Comparison of ENCODE assay signal across 22 cellular contexts in genomic region chr9:124914753-124915405, GRCh38. TPM values are rescaled to one million over a fixed set of nuclear protein-coding genes. Genes with fewer than 3 reads are reported as not detected.
DNase-seq lines count a peak whose midpoint lies in the region; ATAC-seq, FAIRE-seq and TF ChIP-seq lines count a peak whose summit lies in the region.
"Had no signal": no experiment of that assay in that cellular context is flagged by ENCODE, and none has a peak within 500 bp of the region (broad histone marks: within the 10 kb centered on the region; RNA-seq: fewer than 3 reads in every experiment).

No MANE protein-coding gene starts in this region.

- CTCF ChIA-PET in Panc1 (lab: Charles Lee) (no interaction called here), GM10248 (lab: Yijun Ruan, JAX) (no interaction called here)

- H3K27me3 Mint-ChIP-seq in nephron progenitor cell (ENCODE audit: low read depth, poor library complexity) = no peaks in the 10 kb centered on the region
- H3K27me3 Mint-ChIP-seq: CD4-positive, CD25-positive, alpha-beta regulatory T cell; CD8-positive, alpha-beta memory T cell; IgD-negative memory B cell had no signal

- H3K4me1 Mint-ChIP-seq in nephron progenitor cell = no peaks in the 10 kb centered on the region
- no peaks in the 10 kb centered on the region for H3K4me1 Mint-ChIP-seq in stimulated activated effector memory CD8-positive, alpha-beta T cell treated with anti-CD3 and anti-CD28 coated beads, Interleukin-12 subunit alpha, Interleukin-12 subunit beta, amount 100 ng/mL, for 72 hours

- no peak overlapping the region for H3K4me3 Mint-ChIP-seq in nephron progenitor cell
- H3K4me3 Mint-ChIP-seq in stimulated activated effector memory CD8-positive, alpha-beta T cell treated with anti-CD3 and anti-CD28 coated beads, Interleukin-12 subunit alpha, Interleukin-12 subunit beta, amount 100 ng/mL, for 72 hours = no peak overlapping the region
- H3K4me3 Mint-ChIP-seq: CD4-positive, CD25-positive, alpha-beta regulatory T cell; CD8-positive, alpha-beta memory T cell; HFFc6; IgD-negative memory B cell had no signal

- H3K27ac ChIP-seq in Panc1 (ENCODE audit: low read length) = no peak overlapping the region
- no peak overlapping the region for H3K27ac ChIP-seq in right atrium auricular region

- ATAC-seq in Panc1 = no peak
- ATAC-seq in stimulated activated effector memory CD8-positive, alpha-beta T cell treated with anti-CD3 and anti-CD28 coated beads, Interleukin-12 subunit alpha, Interleukin-12 subunit beta, amount 100 ng/mL, for 72 hours = no peak
- ATAC-seq: HCT116, HepG2 had no signal

- BruUV-seq in Panc1 (replicated peaks; lab: Mats Ljungman, UMichigan) = TSS peak; percentile 45

- POLR2A ChIA-PET in Panc1 (lab: Charles Lee) = no interaction called here
- POLR2A ChIA-PET in GM10248 (lab: Yijun Ruan, JAX) = no interaction called here

- in situ Hi-C loops in Panc1 (cut with HindIII; ENCODE audit: low pct_unique_long_range_greater_than_20kb, low sequenced_read_pairs) = no loop called here

- FAIRE-seq in GM12891 (lab: Jason Lieb, UNC) = peak; percentile 41
- FAIRE-seq: A204.1, G401.6, HepG2 had no signal

- TF ChIP-seq CTCF in Panc1 (IDR thresholded peaks at IDR 0.05) = no peak
- no peak for TF ChIP-seq CTCF in nephron progenitor cell (IDR thresholded peaks at IDR 0.05)
- no peak for TF ChIP-seq CTCF in right atrium auricular region (IDR thresholded peaks at IDR 0.05)
- TF ChIP-seq CTCF in GM10248 (IDR thresholded peaks at IDR 0.05; ENCODE audit: control extremely low read depth, extremely low read depth, low read depth, missing control alignments) = no peak

- intact Hi-C loops in Panc1 (cut with micrococcal nuclease; ENCODE audit: unreplicated experiment) = no loop called here

- H3K27ac Mint-ChIP-seq in nephron progenitor cell = peak overlapping the region; percentile 8
- peak overlapping the region; percentile 8 for H3K27ac Mint-ChIP-seq in stimulated activated effector memory CD8-positive, alpha-beta T cell treated with anti-CD3 and anti-CD28 coated beads, Interleukin-12 subunit alpha, Interleukin-12 subunit beta, amount 100 ng/mL, for 72 hours
- H3K27ac Mint-ChIP-seq: HFFc6 had no signal

- H3K4me1 ChIP-seq in Panc1 (ENCODE audit: control insufficient read depth, insufficient read depth, low read length) (no peaks in the 10 kb centered on the region), right atrium auricular region (no peaks in the 10 kb centered on the region)
- H3K4me1 ChIP-seq: BE2C had no signal

- H3K36me3 Mint-ChIP-seq in nephron progenitor cell (ENCODE audit: low read depth) = peaks cover 45% of the 10 kb centered on the region
- H3K36me3 Mint-ChIP-seq in stimulated activated effector memory CD8-positive, alpha-beta T cell treated with anti-CD3 and anti-CD28 coated beads, Interleukin-12 subunit alpha, Interleukin-12 subunit beta, amount 100 ng/mL, for 72 hours = peaks cover 58% of the 10 kb centered on the region

- DNase-seq in GM12891 (ENCODE audit: insufficient read length, low spot score) (no peak), Panc1 (ENCODE audit: low read depth, low spot score) (no peak), nephron progenitor cell (no peak), right atrium auricular region (ENCODE audit: low spot score) (no peak), GM10248 (ENCODE audit: extremely low spot score) (no peak)
- DNase-seq in stimulated activated effector memory CD8-positive, alpha-beta T cell treated with anti-CD3 and anti-CD28 coated beads, Interleukin-12 subunit alpha, Interleukin-12 subunit beta, amount 100 ng/mL, for 72 hours (ENCODE audit: low spot score in 2 of 2) = no peak
- DNase-seq: ACHN; BE2C; C1 segment of cervical spinal cord; CD4-positive, CD25-positive, alpha-beta regulatory T cell; CD8-positive, alpha-beta memory T cell; COR-L47; DMS 273 treated with DMSO at 0.1 percent for 48 hours; DMS53; GOT3; H7; HFFc6 had no signal

- H3K27me3 ChIP-seq in Panc1 (ENCODE audit: control insufficient read depth, insufficient read depth, low read length) = no peaks in the 10 kb centered on the region
- no peaks in the 10 kb centered on the region for H3K27me3 ChIP-seq in right atrium auricular region
- H3K27me3 ChIP-seq: BE2C had no signal

- H3K36me3 ChIP-seq in Panc1 (ENCODE audit: control insufficient read depth, insufficient read depth, low read length) (peaks cover 2% of the 10 kb centered on the region; the same call in 1 of the 2 replicates), right atrium auricular region (peaks cover 44% of the 10 kb centered on the region)

- TF ChIP-seq POLR2A in GM12891 (IDR thresholded peaks at IDR 0.05; ENCODE audit: low read depth, low read length) = no peak

- H3K4me3 ChIP-seq in Panc1 (ENCODE audit: low read depth in 2 of 2, low read length in 2 of 2) (no peak overlapping the region), right atrium auricular region (no peak overlapping the region)

- no peaks in the 10 kb centered on the region for H3K9me3 Mint-ChIP-seq in nephron progenitor cell
- H3K9me3 Mint-ChIP-seq in stimulated activated effector memory CD8-positive, alpha-beta T cell treated with anti-CD3 and anti-CD28 coated beads, Interleukin-12 subunit alpha, Interleukin-12 subunit beta, amount 100 ng/mL, for 72 hours = no peaks in the 10 kb centered on the region
- H3K9me3 Mint-ChIP-seq: CD8-positive, alpha-beta memory T cell; HFFc6; IgD-negative memory B cell had no signal

- no peaks in the 10 kb centered on the region for H3K9me3 ChIP-seq in Panc1 (ENCODE audit: control insufficient read depth, insufficient read depth, low read depth, low read length)
- H3K9me3 ChIP-seq in right atrium auricular region = no peaks in the 10 kb centered on the region
- H3K9me3 ChIP-seq: BE2C had no signal

TF ChIP-seq in GM12891, 5 proteins besides CTCF, POLR2A, EP300 and RAD21:
- TF ChIP-seq SPI1 (IDR thresholded peaks at IDR 0.05; ENCODE audit: low read depth, low read length) = no peak
- TF ChIP-seq POU2F2 (IDR thresholded peaks at IDR 0.05; ENCODE audit: low read depth, low read length) = no peak
- no peak for TF ChIP-seq TAF1 (IDR thresholded peaks at IDR 0.05; ENCODE audit: low read depth, low read length)
- TF ChIP-seq PAX5 (IDR thresholded peaks at IDR 0.05; ENCODE audit: insufficient read depth, low read length, severe bottlenecking) = no peak
- TF ChIP-seq POLR2AphosphoS5 (IDR thresholded peaks at IDR 0.05; ENCODE audit: low read depth, low read length) = no peak

RNA-seq across cellular contexts. Expression of gene GOLGA1, which starts 26.0 kb away (rescaled TPM):
- 6.2 TPM for polyA plus RNA-seq in GM12891 (2012; ENCODE audit: low read depth, missing spikeins)
- 15.5 TPM for total RNA-seq in Panc1 (2021; ENCODE audit: unreplicated experiment)
- 9.5 TPM for polyA plus RNA-seq in Panc1 (2012; ENCODE audit: insufficient read length)
- 10 to 100 TPM; 12.8 to 17.2 TPM for total RNA-seq in right atrium auricular region

RNA-seq across cellular contexts. Expression of gene ARPC5L, which starts 52.9 kb away (rescaled TPM):
- polyA plus RNA-seq in GM12891 (2012; ENCODE audit: low read depth, missing spikeins) = 82.0 TPM
- total RNA-seq in Panc1 (2021; ENCODE audit: unreplicated experiment) (39.6 TPM), right atrium auricular region (10 to 100 TPM; 21.7 to 23.5 TPM)
- polyA plus RNA-seq in Panc1 (2012; ENCODE audit: insufficient read length) = 45.4 TPM

RNA-seq across cellular contexts. Expression of gene RPL35, which starts 53.1 kb away (rescaled TPM):
- polyA plus RNA-seq in GM12891 (2012; ENCODE audit: low read depth, missing spikeins) = 5,793 TPM
- total RNA-seq in Panc1 (2021; ENCODE audit: unreplicated experiment) (758 TPM), right atrium auricular region (1,000 to 10,000 TPM in 1 of 2 donors, 100 to 1,000 TPM in 1; 846 to 1,378 TPM)
- polyA plus RNA-seq in Panc1 (2012; ENCODE audit: insufficient read length) = 1,211 TPM
